ENCODE assay signal across 8 cellular contexts in genomic region chr15:63504247-63504978, GRCh38.
DNase-seq lines count a peak whose midpoint lies in the region; ATAC-seq and TF ChIP-seq lines count a peak whose summit lies in the region.

A gene with protein sequence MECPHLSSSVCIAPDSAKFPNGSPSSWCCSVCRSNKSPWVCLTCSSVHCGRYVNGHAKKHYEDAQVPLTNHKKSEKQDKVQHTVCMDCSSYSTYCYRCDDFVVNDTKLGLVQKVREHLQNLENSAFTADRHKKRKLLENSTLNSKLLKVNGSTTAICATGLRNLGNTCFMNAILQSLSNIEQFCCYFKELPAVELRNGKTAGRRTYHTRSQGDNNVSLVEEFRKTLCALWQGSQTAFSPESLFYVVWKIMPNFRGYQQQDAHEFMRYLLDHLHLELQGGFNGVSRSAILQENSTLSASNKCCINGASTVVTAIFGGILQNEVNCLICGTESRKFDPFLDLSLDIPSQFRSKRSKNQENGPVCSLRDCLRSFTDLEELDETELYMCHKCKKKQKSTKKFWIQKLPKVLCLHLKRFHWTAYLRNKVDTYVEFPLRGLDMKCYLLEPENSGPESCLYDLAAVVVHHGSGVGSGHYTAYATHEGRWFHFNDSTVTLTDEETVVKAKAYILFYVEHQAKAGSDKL (plus strand): TSS chr15:63504593. CDS start chr15:63504740, 147 bp downstream.

- peak within 1 kb of the TSS; percentile 64 for H3K4me3 ChIP-seq in AG09309 (ENCODE audit: control insufficient read depth, low read depth, low read length)

- peak; percentile 27 for TF ChIP-seq CTCF in AG09309 (IDR thresholded peaks at IDR 0.05; ENCODE audit: control insufficient read depth, insufficient read depth, low read depth, low read length, missing control alignments)

- TF ChIP-seq POLR2A in GM18951 (IDR thresholded peaks at IDR 0.05; ENCODE audit: extremely low read depth, insufficient read depth, insufficient read length): peak; percentile 92

- ATAC-seq in HG03196 (IDR thresholded peaks at IDR 0.05; ENCODE audit: unreplicated experiment): peak; percentile 44

- in situ Hi-C loops in GM18951 (cut with MboI; ENCODE audit: low sequenced_read_pairs, unreplicated experiment): no loop called here

- DNase-seq in AG09309 (ENCODE audit: low read depth) (peak; percentile 86), NCI-H446 (lab: John Stamatoyannopoulos, UW) (peak; percentile 58 to 95), islet precursor cell (peak; percentile 98)
- peak; percentile 87 for DNase-seq in activated CD4-positive, CD25-positive, alpha-beta regulatory T cell treated with anti-CD3 and anti-CD28 coated beads, Interleukin-2, amount 50 U/mL, for 16 hours (ENCODE audit: low read depth, low spot score)
- DNase-seq in central memory CD4-positive, alpha-beta T cell: peak; percentile 92
- peak; percentile 88 for DNase-seq in stimulated activated CD4-positive, alpha-beta T cell treated with anti-CD3 and anti-CD28 coated beads, Interleukin-12 subunit alpha, Interleukin-12 subunit beta, amount 100 ng/mL, for 4 hours

Comparison
In these comparisons a context has a peak if more than half of its experiments do, and no peak if none do; other contexts are left out.
1. Peak in every context shown above with its lines: DNase-seq, ATAC-seq and H3K4me3 ChIP-seq.